ENCODE assay signal across 2 cellular contexts in the genomic region with DNA sequence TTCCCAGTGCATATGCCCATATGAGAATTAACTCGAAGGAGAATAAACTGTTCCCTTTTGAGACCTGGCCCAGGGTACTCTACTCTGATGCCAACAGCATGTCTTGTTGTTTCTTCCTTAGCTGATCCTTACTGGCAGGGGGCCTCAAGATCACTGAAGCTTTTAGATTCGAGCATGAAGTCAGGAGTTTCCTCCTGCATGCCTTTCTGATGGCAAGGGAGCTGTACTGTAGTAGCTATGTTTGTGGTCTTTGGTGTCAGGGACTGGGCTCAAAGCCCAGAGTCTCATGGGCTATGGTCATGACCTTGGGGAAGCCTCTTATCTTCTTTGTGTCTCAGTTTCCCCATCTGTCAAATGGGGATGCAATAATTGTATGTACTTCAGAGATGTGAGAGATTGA.
TF ChIP-seq lines count a peak whose summit lies in the region.

No MANE protein-coding gene starts in this region.

TF ChIP-seq in A549, 52 proteins besides CTCF, POLR2A, EP300 and RAD21 (continued from another document):
- TF ChIP-seq, protein P1, sequence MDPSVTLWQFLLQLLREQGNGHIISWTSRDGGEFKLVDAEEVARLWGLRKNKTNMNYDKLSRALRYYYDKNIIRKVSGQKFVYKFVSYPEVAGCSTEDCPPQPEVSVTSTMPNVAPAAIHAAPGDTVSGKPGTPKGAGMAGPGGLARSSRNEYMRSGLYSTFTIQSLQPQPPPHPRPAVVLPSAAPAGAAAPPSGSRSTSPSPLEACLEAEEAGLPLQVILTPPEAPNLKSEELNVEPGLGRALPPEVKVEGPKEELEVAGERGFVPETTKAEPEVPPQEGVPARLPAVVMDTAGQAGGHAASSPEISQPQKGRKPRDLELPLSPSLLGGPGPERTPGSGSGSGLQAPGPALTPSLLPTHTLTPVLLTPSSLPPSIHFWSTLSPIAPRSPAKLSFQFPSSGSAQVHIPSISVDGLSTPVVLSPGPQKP (IDR thresholded peaks at IDR 0.05; ENCODE audit: low read depth, low read length) = no peak

TF ChIP-seq in IMR-90, 13 proteins besides CTCF, POLR2A, EP300 and RAD21 (continued from another document):
- TF ChIP-seq RCOR1 (IDR thresholded peaks at IDR 0.05; ENCODE audit: insufficient replicate concordance, low read length) (no peak), RFX5 (IDR thresholded peaks at IDR 0.05; ENCODE audit: low read depth, low read length) (no peak), MAZ (IDR thresholded peaks at IDR 0.05; ENCODE audit: borderline replicate concordance, low read depth, low read length) (no peak), SMC3 (IDR thresholded peaks at IDR 0.05; ENCODE audit: low read depth, low read length) (no peak), FOS (IDR thresholded peaks at IDR 0.05; ENCODE audit: low read depth, low read length) (no peak)
- TF ChIP-seq, protein P1 (IDR thresholded peaks at IDR 0.05; ENCODE audit: borderline replicate concordance, low read depth, low read length) = no peak
